Comparison of ENCODE assay signal across 8 cellular contexts in genomic region chr17:78979780-78980623, GRCh38. TPM values are rescaled to one million over a fixed set of nuclear protein-coding genes. Genes with fewer than 3 reads are reported as not detected.
DNase-seq lines count a peak whose midpoint lies in the region; FAIRE-seq and TF ChIP-seq lines count a peak whose summit lies in the region.

LGALS3BP (minus strand) TSS chr17:78979923; CDS start chr17:78977191, 2,732 bp downstream.

- no peak within 1 kb of the TSS for H2AFZ ChIP-seq in trophoblast cell (ENCODE audit: insufficient read depth, low read length, poor library complexity)

- H3K9me3 ChIP-seq in HAP-1 (no peaks in the 10 kb centered on the region), cardiac muscle cell (ENCODE audit: low read depth) (no peaks in the 10 kb centered on the region), trophoblast cell (ENCODE audit: insufficient read depth, low read depth, low read length) (no peaks in the 10 kb centered on the region)

- H2BK120ac ChIP-seq in trophoblast cell (ENCODE audit: insufficient read depth, low read length, poor library complexity): no peak within 1 kb of the TSS

- H3K27me3 ChIP-seq in HAP-1 (ENCODE audit: low read depth) (no peaks in the 10 kb centered on the region), cardiac muscle cell (no peaks in the 10 kb centered on the region), trophoblast cell (ENCODE audit: insufficient read depth, low read length) (no peaks in the 10 kb centered on the region)

- H3K36me3 ChIP-seq in HAP-1 (replicated peaks) (peaks cover 30% of the 10 kb centered on the region), cardiac muscle cell (no peaks in the 10 kb centered on the region), trophoblast cell (ENCODE audit: control insufficient read depth in 1 of 2, insufficient read depth in 2 of 2, low read length in 2 of 2) (no peaks in the 10 kb centered on the region)

- H3K18ac ChIP-seq in trophoblast cell (ENCODE audit: low read length): no peak within 1 kb of the TSS

- no peak within 1 kb of the TSS for H2BK12ac ChIP-seq in trophoblast cell (ENCODE audit: low read length)

- no peaks in the 10 kb centered on the region for H3K79me2 ChIP-seq in trophoblast cell (ENCODE audit: control insufficient read depth, insufficient read depth, low read length, poor library complexity)

- no peak within 1 kb of the TSS for H3K23ac ChIP-seq in trophoblast cell (ENCODE audit: low read length)

- no peak within 1 kb of the TSS for H3K4me2 ChIP-seq in trophoblast cell (ENCODE audit: low read length)

- no peak within 1 kb of the TSS for H3K14ac ChIP-seq in trophoblast cell (ENCODE audit: low read length)

- no peaks in the 10 kb centered on the region for H3K79me1 ChIP-seq in trophoblast cell (ENCODE audit: low read length)

- H3K9ac ChIP-seq in trophoblast cell (ENCODE audit: low read length): no peak within 1 kb of the TSS

- DNase-seq in HAP-1 (ENCODE audit: low spot score in 2 of 2) (peak; percentile 93 to 97), OCI-M1 (lab: John Stamatoyannopoulos, UW) (peak; percentile 94), cardiac muscle cell (ENCODE audit: low read depth in 1 of 2, low spot score in 1 of 2) (peak; percentile 78 to 95), trophoblast cell (peak; percentile 60 to 82), RPMI8226 (no peak), NAMALWA (ENCODE audit: low spot score) (no peak)

- no peak within 1 kb of the TSS for H4K91ac ChIP-seq in trophoblast cell (ENCODE audit: low read depth, low read length)

- FAIRE-seq in A204.1 (lab: Jason Lieb, UNC): peak; percentile 92

- H3K4me1 ChIP-seq in HAP-1 (peaks cover 17% of the 10 kb centered on the region), cardiac muscle cell (ENCODE audit: low read depth) (peaks cover 20% of the 10 kb centered on the region), trophoblast cell (ENCODE audit: control insufficient read depth in 1 of 2, insufficient read depth in 2 of 2, low read length in 2 of 2) (peaks cover 4 to 5% of the 10 kb centered on the region in 2 experiments)

- no peak within 1 kb of the TSS for H2AK5ac ChIP-seq in trophoblast cell (ENCODE audit: low read length)

- peak within 1 kb of the TSS; percentile 54 for H4K8ac ChIP-seq in trophoblast cell (ENCODE audit: low read depth, low read length)

- H3K27ac ChIP-seq in angular gyrus (ENCODE audit: low read depth, low read length) (peak within 1 kb of the TSS; percentile 89), cardiac muscle cell (peak within 1 kb of the TSS; percentile 85), trophoblast cell (ENCODE audit: low read depth, low read length) (no peak within 1 kb of the TSS)

- H4K12ac ChIP-seq in trophoblast cell (ENCODE audit: low read depth, low read length): peak within 1 kb of the TSS; percentile 34

- H3K4me3 ChIP-seq in HAP-1 (peak within 1 kb of the TSS; percentile 40), cardiac muscle cell (peak within 1 kb of the TSS; percentile 12), trophoblast cell (ENCODE audit: low read depth, low read length) (no peak within 1 kb of the TSS)

- WGBS in trophoblast cell (ENCODE audit: extremely low coverage, insufficient coverage, insufficient read length): no CpG with 5 or more reads among the region's 16 CpGs

- in situ Hi-C loops in HAP-1 (cut with MboI; ENCODE audit: low sequenced_read_pairs): loop anchor here (10.0 kb wide), 1 partner anchor 805 kb away; no protein-coding TSS in a partner anchor

- H2BK5ac ChIP-seq in trophoblast cell (ENCODE audit: low read depth, low read length, poor library complexity): no peak within 1 kb of the TSS

- H3K4ac ChIP-seq in trophoblast cell (ENCODE audit: low read depth, low read length): no peak within 1 kb of the TSS

- no peak for TF ChIP-seq CTCF in cardiac muscle cell (IDR thresholded peaks at IDR 0.05; ENCODE audit: low read depth, low read length)

RNA-seq across cellular contexts. Expression of gene LGALS3BP, which starts in this region (rescaled TPM):
- total RNA-seq in cardiac muscle cell: 178 and 185 TPM in 2 replicates
- 181 and 213 TPM in 2 replicates for polyA plus RNA-seq in cardiac muscle cell
- 9.1 and 9.3 TPM in 2 replicates for polyA plus RNA-seq in trophoblast cell (2013)

Comparison
In these comparisons a context has a peak if more than half of its experiments do, and no peak if none do; other contexts are left out.
1. DNase-seq: peak in HAP-1 (2 of 2), OCI-M1 (single experiment), cardiac muscle cell (2 of 2) and trophoblast cell (2 of 2); none in RPMI8226 (single experiment) and NAMALWA (single experiment).